ENCODE assay signal across 13 cellular contexts in the genomic region with DNA sequence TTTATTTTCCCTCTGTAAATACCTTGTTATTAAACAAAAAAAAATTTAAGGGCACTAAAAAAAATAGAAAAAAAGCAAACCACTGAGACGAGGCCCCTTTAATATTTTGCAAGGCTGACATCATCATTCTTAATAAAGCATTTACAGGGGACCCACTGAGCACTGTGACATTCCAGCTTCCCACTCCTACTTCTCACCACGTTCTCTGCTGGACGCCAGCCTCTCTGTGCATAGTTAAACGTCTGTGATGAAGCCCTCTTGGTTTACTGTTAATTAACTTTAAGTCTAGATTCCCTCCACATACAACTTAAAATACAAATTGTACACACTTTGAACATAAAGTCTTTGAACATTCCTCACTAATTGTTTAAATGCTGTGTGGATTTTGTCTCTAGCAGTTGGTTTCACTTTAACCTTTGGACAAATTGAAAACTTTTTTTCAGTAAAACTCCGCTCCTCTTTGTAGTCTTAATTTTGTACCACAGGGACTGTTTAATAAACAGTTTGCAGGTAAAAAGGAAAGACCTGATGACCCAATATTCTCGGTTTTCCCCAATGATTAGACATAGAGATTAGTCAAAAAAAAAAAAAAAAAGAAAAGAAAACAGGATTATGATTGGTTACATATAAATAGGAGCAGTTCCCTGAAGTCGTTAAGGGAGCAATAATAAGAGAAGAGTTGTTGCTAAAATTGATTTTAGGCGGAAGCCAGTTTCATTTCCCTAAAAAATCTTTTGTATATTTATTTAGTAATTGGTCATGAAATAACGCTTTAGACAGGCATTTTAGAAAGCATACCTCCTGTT.
A peak's percentile ranks its signal among the peaks of the same experiment; 100 is the strongest.
DNase-seq lines count a peak whose midpoint lies in the region; ATAC-seq and TF ChIP-seq lines count a peak whose summit lies in the region.
"Had no signal": no experiment of that assay in that cellular context is flagged by ENCODE, and none has a peak within 500 bp of the region (broad histone marks: within the 10 kb centered on the region; RNA-seq: fewer than 3 reads in every experiment).

No MANE protein-coding gene starts in this region.

- no peak for TF ChIP-seq CTCF in choroid plexus epithelial cell (conservative IDR thresholded peaks at IDR 0.05; ENCODE audit: low read depth, low read length)
- TF ChIP-seq CTCF in mesothelial cell of epicardium (IDR thresholded peaks at IDR 0.05; ENCODE audit: unreplicated experiment): no peak

- peak overlapping the region; percentile 50 for H3K4me3 ChIP-seq in choroid plexus epithelial cell (ENCODE audit: low read depth, low read length)
- H3K4me3 ChIP-seq: ascending aorta had no signal

- H3K4me3 Mint-ChIP-seq in mesothelial cell of epicardium (peak overlapping the region; percentile 46), immature natural killer cell (no peak overlapping the region)
- no peak overlapping the region for H3K4me3 Mint-ChIP-seq in stimulated activated naive B cell treated with anti-CD40 and anti-IgM and Interleukin-4, amounts not matched to agents 10 μg/mL and 1 μg/mL and 100 μg/mL, for 72 hours
- H3K4me3 Mint-ChIP-seq: activated T-cell treated with anti-CD3 and anti-CD28 coated beads, Interleukin-2, amount 50 U/mL, for 24 hours; B cell had no signal

- peaks cover 60% of the 10 kb centered on the region for H3K4me1 Mint-ChIP-seq in mesothelial cell of epicardium
- H3K4me1 Mint-ChIP-seq in immature natural killer cell: no peaks in the 10 kb centered on the region
- H3K4me1 Mint-ChIP-seq in stimulated activated naive B cell treated with anti-CD40 and anti-IgM and Interleukin-4, amounts not matched to agents 10 μg/mL and 1 μg/mL and 100 μg/mL, for 72 hours: no peaks in the 10 kb centered on the region
- H3K4me1 Mint-ChIP-seq: B cell had no signal

- no peaks in the 10 kb centered on the region for H3K36me3 Mint-ChIP-seq in mesothelial cell of epicardium
- no peaks in the 10 kb centered on the region for H3K36me3 Mint-ChIP-seq in immature natural killer cell
- H3K36me3 Mint-ChIP-seq in stimulated activated naive B cell treated with anti-CD40 and anti-IgM and Interleukin-4, amounts not matched to agents 10 μg/mL and 1 μg/mL and 100 μg/mL, for 72 hours: no peaks in the 10 kb centered on the region

- H3K27me3 Mint-ChIP-seq in mesothelial cell of epicardium (ENCODE audit: low read depth): no peaks in the 10 kb centered on the region
- no peaks in the 10 kb centered on the region for H3K27me3 Mint-ChIP-seq in immature natural killer cell (ENCODE audit: low read depth in 3 of 3)
- H3K27me3 Mint-ChIP-seq in stimulated activated naive B cell treated with anti-CD40 and anti-IgM and Interleukin-4, amounts not matched to agents 10 μg/mL and 1 μg/mL and 100 μg/mL, for 72 hours: no peaks in the 10 kb centered on the region
- H3K27me3 Mint-ChIP-seq: activated T-cell treated with anti-CD3 and anti-CD28 coated beads, Interleukin-2, amount 50 U/mL, for 24 hours; B cell had no signal

- DNase-seq in AG08395 (ENCODE audit: low spot score) (peak; percentile 10), NOMO-1 (lab: John Stamatoyannopoulos, UW; ENCODE audit: unreplicated experiment in 2 of 2) (peak; percentile 32 to 73), choroid plexus epithelial cell (ENCODE audit: low read depth) (peak; percentile 41), mesothelial cell of epicardium (ENCODE audit: low spot score in 2 of 2, unreplicated experiment in 2 of 2) (no peak), COLO668 (lab: John Stamatoyannopoulos, UW; ENCODE audit: unreplicated experiment) (no peak), NCI-H82 (lab: John Stamatoyannopoulos, UW) (no peak), immature natural killer cell (no peak)
- DNase-seq in stimulated activated naive B cell treated with anti-CD40 and anti-IgM and Interleukin-4, amounts not matched to agents 10 μg/mL and 1 μg/mL and 100 μg/mL, for 72 hours: no peak
- DNase-seq: activated T-cell treated with anti-CD3 and anti-CD28 coated beads, Interleukin-2, amount 50 U/mL, for 24 hours; NCI-H2107; stimulated activated CD4-positive, alpha-beta T cell treated with anti-CD3 and anti-CD28 coated beads, Interleukin-4, amount 100 ng/mL, for 4 hours had no signal

- ATAC-seq in stimulated activated naive B cell treated with anti-CD40 and anti-IgM and Interleukin-4, amounts not matched to agents 10 μg/mL and 1 μg/mL and 100 μg/mL, for 72 hours (replicated peaks): no peak

- H3K27ac Mint-ChIP-seq in mesothelial cell of epicardium (peak overlapping the region; percentile 69), immature natural killer cell (no peak overlapping the region)
- H3K27ac Mint-ChIP-seq in stimulated activated naive B cell treated with anti-CD40 and anti-IgM and Interleukin-4, amounts not matched to agents 10 μg/mL and 1 μg/mL and 100 μg/mL, for 72 hours: no peak overlapping the region
- H3K27ac Mint-ChIP-seq: activated T-cell treated with anti-CD3 and anti-CD28 coated beads, Interleukin-2, amount 50 U/mL, for 24 hours; B cell had no signal

- H3K9me3 Mint-ChIP-seq in mesothelial cell of epicardium (no peaks in the 10 kb centered on the region), immature natural killer cell (peaks cover 0 to 5% (median under 1%) of the 10 kb centered on the region in 6 donors)
- no peaks in the 10 kb centered on the region for H3K9me3 Mint-ChIP-seq in stimulated activated naive B cell treated with anti-CD40 and anti-IgM and Interleukin-4, amounts not matched to agents 10 μg/mL and 1 μg/mL and 100 μg/mL, for 72 hours
- H3K9me3 Mint-ChIP-seq: activated T-cell treated with anti-CD3 and anti-CD28 coated beads, Interleukin-2, amount 50 U/mL, for 24 hours had no signal

Comparison
In these comparisons a context has a peak if more than half of its experiments do, and no peak if none do; other contexts are left out.
1. DNase-seq: peak in AG08395 (single experiment), NOMO-1 (2 of 2) and choroid plexus epithelial cell (single experiment); none in mesothelial cell of epicardium (0 of 2), COLO668 (single experiment), NCI-H82 (single experiment), immature natural killer cell (0 of 3) and stimulated activated naive B cell treated with anti-CD40 and anti-IgM and Interleukin-4, amounts not matched to agents 10 μg/mL and 1 μg/mL and 100 μg/mL, for 72 hours (single experiment).